Comparison of ENCODE assay signal across 9 cellular contexts in the genomic region with DNA sequence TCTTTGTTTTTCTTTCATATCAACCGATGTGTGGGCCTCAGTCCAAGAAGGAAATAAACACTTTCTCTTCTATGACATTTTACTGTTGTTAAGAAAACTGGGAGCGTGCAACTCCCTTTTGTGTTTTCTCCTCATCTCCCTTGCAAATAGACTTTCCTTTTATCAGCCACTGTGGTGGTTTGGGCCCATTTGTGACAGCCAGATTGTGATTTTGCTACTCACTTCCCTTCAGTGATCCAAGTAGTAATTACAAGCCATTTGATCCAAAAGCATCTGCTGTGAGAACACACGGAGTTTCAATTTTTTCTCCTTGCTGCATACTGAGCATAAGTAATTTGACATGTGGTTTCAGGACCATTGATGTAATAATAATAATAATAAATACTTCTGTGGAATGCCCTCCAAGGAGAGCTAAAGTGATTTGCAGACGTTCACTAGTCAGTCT.
DNase-seq lines count a peak whose midpoint lies in the region; ATAC-seq and TF ChIP-seq lines count a peak whose summit lies in the region.
"Had no signal": no experiment of that assay in that cellular context is flagged by ENCODE, and none has a peak within 500 bp of the region (broad histone marks: within the 10 kb centered on the region; RNA-seq: fewer than 3 reads in every experiment).

No MANE protein-coding gene starts in this region.

- peak in 1 of 4 donors; percentile 4 for ATAC-seq in heart left ventricle

- H3K36me3 ChIP-seq in heart left ventricle, result no peaks in the 10 kb centered on the region
- no peaks in the 10 kb centered on the region for H3K36me3 ChIP-seq in right atrium auricular region
- H3K36me3 ChIP-seq in subcutaneous abdominal adipose tissue (ENCODE audit: control insufficient read depth in 5 of 5, insufficient read depth in 5 of 5, low read length in 5 of 5), result no peaks in the 10 kb centered on the region
- H3K36me3 ChIP-seq in H7 (replicated peaks; ENCODE audit: control insufficient read depth, insufficient read depth, low read length), result no peaks in the 10 kb centered on the region; the same call in 1 of the 2 replicates

- H3K9me3 ChIP-seq in heart left ventricle (no peaks in the 10 kb centered on the region), right atrium auricular region (no peaks in the 10 kb centered on the region), subcutaneous abdominal adipose tissue (ENCODE audit: control insufficient read depth in 5 of 5, low read length in 5 of 5) (no peaks in the 10 kb centered on the region)

- intact Hi-C loops in heart left ventricle (cut with DNase I) (loop anchor here in 9 of 10 donors (5.0 to 10.0 kb wide), 5 partner anchors 143 to 497 kb away; a partner anchor contains a TSS), dorsolateral prefrontal cortex (cut with DNase I) (loop anchor here (5.0 to 10.0 kb wide), 4 partner anchors 143 to 497 kb away; a partner anchor contains a TSS)

- WGBS in heart left ventricle, 4 donors, result 35 to 52% (median 45%) methylated on average over 4 of the region's 4 CpGs

- peak overlapping the region in 7 of 12 donors; percentile 3 to 65 (median 32) for H3K27ac ChIP-seq in heart left ventricle
- H3K27ac ChIP-seq in right atrium auricular region, result peak overlapping the region in 1 of 2 donors; percentile 17
- H3K27ac ChIP-seq in dorsolateral prefrontal cortex, result peak overlapping the region in 35 of 59 donors; percentile 4 to 76 (median 37)
- peak overlapping the region; percentile 18 for H3K27ac ChIP-seq in subcutaneous abdominal adipose tissue (ENCODE audit: low read depth, low read length)

- no peak overlapping the region for H3K9ac ChIP-seq in subcutaneous abdominal adipose tissue (ENCODE audit: low read length in 5 of 5)

- H3K4me3 ChIP-seq in heart left ventricle, result peak overlapping the region in 3 of 12 donors; percentile 1 to 30 (median 25)
- H3K4me3 ChIP-seq in right atrium auricular region, result no peak overlapping the region
- H3K4me3 ChIP-seq in dorsolateral prefrontal cortex, result peak overlapping the region in 37 of 59 donors; percentile 1 to 51 (median 29)
- peak overlapping the region in 2 of 5 donors; percentile 3 to 6 for H3K4me3 ChIP-seq in subcutaneous abdominal adipose tissue (ENCODE audit: low read depth in 1 of 5, low read length in 5 of 5)
- no peak overlapping the region for H3K4me3 ChIP-seq in H7 (ENCODE audit: insufficient read depth, low read depth, low read length)

- TF ChIP-seq POLR2A in heart left ventricle (IDR thresholded peaks at IDR 0.05), result no peak

- peaks cover 0 to 27% (median 9%) of the 10 kb centered on the region in 12 donors for H3K4me1 ChIP-seq in heart left ventricle
- H3K4me1 ChIP-seq in right atrium auricular region, result peaks cover 0 to 25% of the 10 kb centered on the region in 2 donors
- H3K4me1 ChIP-seq in subcutaneous abdominal adipose tissue (ENCODE audit: control insufficient read depth in 5 of 5, insufficient read depth in 5 of 5, low read length in 5 of 5), result peaks cover 2 to 15% (median 12%) of the 10 kb centered on the region in 5 donors

- no peaks in the 10 kb centered on the region for H3K27me3 ChIP-seq in heart left ventricle
- H3K27me3 ChIP-seq in right atrium auricular region, result no peaks in the 10 kb centered on the region
- no peaks in the 10 kb centered on the region for H3K27me3 ChIP-seq in dorsolateral prefrontal cortex
- H3K27me3 ChIP-seq in subcutaneous abdominal adipose tissue (ENCODE audit: control insufficient read depth in 5 of 5, insufficient read depth in 4 of 5, low read length in 5 of 5), result no peaks in the 10 kb centered on the region
- no peaks in the 10 kb centered on the region for H3K27me3 ChIP-seq in H7 (ENCODE audit: control insufficient read depth, insufficient read depth, low read length)

- TF ChIP-seq CTCF in heart left ventricle (IDR thresholded peaks at IDR 0.05) (no peak), right atrium auricular region (IDR thresholded peaks at IDR 0.05) (no peak), dorsolateral prefrontal cortex (IDR thresholded peaks at IDR 0.05 in 54 of 56, conservative IDR thresholded peaks at IDR 0.05 in 2 of 56; ENCODE audit: low read depth in 1 of 56, partially characterized antibody in 56 of 56) (no peak)

- DNase-seq in heart left ventricle (no peak), right atrium auricular region (ENCODE audit: low spot score) (no peak), NCI-H2081 (lab: John Stamatoyannopoulos, UW) (peak; percentile 4 to 5), dorsolateral prefrontal cortex (no peak), H7 (no peak), amniotic stem cell (lab: John Stamatoyannopoulos, UW) (no peak), NCI-H526 (lab: John Stamatoyannopoulos, UW) (no peak)
- DNase-seq: naive B cell had no signal

Comparison
In these comparisons a context has a peak if more than half of its experiments do, and no peak if none do; other contexts are left out.
1. DNase-seq: peak in NCI-H2081 (2 of 2); none in heart left ventricle (0 of 5), right atrium auricular region (single experiment), dorsolateral prefrontal cortex (0 of 10), H7 (single experiment), amniotic stem cell (single experiment) and NCI-H526 (0 of 2).
2. H3K4me3 ChIP-seq: peak in dorsolateral prefrontal cortex (37 of 59); none in right atrium auricular region (0 of 2) and H7 (single experiment).